ENCODE assay signal across 1 cellular context in the genomic region with DNA sequence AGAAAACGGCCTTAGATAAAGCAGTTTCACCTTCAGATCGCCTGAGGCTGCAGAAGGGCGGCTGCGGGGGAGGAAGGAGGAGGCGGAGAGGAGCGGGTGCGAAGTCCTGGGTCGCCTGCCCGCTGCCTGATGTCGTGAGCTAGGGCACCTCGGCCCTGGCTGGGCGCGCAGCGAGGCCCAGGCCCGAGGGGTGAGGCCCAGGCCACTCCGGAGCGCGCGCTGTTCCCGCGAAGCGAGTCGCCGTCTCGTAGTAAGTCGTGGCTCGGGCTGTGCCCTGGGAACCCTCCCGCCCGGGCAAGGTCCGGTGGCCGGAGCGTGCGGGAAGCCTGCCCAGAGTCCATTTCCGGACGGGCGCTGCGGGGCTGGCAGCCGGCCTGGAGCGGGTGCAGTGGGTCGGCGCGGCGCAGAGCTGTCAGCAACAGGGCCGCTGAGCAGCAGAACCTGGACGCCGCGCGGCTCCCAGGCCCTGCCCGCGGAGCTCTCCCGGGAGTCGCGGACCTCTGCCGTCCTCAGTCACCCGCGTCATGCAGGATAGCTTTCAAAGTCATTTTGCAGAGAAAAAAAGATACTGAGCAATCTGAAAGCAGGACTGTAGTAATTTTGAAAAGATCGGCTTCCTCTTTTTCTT.
A peak's percentile ranks its signal among the peaks of the same experiment; 100 is the strongest.
TF ChIP-seq lines count a peak whose summit lies in the region.

No MANE protein-coding gene starts in this region.

TF ChIP-seq in HepG2, 621 proteins besides CTCF, POLR2A, EP300 and RAD21 (continued from another document and continues in another):
- TF ChIP-seq, protein P1, sequence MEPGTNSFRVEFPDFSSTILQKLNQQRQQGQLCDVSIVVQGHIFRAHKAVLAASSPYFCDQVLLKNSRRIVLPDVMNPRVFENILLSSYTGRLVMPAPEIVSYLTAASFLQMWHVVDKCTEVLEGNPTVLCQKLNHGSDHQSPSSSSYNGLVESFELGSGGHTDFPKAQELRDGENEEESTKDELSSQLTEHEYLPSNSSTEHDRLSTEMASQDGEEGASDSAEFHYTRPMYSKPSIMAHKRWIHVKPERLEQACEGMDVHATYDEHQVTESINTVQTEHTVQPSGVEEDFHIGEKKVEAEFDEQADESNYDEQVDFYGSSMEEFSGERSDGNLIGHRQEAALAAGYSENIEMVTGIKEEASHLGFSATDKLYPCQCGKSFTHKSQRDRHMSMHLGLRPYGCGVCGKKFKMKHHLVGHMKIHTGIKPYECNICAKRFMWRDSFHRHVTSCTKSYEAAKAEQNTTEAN (CRISPR knock-in tag; conservative IDR thresholded peaks at IDR 0.05) = no peak
- TF ChIP-seq, protein P2, sequence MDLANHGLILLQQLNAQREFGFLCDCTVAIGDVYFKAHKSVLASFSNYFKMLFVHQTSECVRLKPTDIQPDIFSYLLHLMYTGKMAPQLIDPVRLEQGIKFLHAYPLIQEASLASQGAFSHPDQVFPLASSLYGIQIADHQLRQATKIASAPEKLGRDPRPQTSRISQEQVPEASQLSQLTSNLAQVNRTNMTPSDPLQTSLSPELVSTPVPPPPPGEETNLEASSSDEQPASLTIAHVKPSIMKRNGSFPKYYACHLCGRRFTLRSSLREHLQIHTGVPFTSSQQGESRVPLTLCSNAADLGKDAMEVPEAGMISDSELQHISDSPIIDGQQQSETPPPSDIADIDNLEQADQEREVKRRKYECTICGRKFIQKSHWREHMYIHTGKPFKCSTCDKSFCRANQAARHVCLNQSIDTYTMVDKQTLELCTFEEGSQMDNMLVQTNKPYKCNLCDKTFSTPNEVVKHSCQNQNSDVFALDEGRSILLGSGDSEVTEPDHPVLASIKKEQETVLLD (CRISPR knock-in tag; IDR thresholded peaks at IDR 0.05; ENCODE audit: low read depth) = no peak; the same call in 1 of the 2 replicates
- TF ChIP-seq, protein P3, sequence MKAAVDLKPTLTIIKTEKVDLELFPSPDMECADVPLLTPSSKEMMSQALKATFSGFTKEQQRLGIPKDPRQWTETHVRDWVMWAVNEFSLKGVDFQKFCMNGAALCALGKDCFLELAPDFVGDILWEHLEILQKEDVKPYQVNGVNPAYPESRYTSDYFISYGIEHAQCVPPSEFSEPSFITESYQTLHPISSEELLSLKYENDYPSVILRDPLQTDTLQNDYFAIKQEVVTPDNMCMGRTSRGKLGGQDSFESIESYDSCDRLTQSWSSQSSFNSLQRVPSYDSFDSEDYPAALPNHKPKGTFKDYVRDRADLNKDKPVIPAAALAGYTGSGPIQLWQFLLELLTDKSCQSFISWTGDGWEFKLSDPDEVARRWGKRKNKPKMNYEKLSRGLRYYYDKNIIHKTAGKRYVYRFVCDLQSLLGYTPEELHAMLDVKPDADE (CRISPR knock-in tag; IDR thresholded peaks at IDR 0.05) = no peak
- no peak for TF ChIP-seq ZFP37 (CRISPR knock-in tag; IDR thresholded peaks at IDR 0.05; ENCODE audit: borderline replicate concordance)
- TF ChIP-seq ZBTB38 (CRISPR knock-in tag; IDR thresholded peaks at IDR 0.05) = peak; percentile 53; the same call in 1 of the 2 replicates
- 0 out of 2 replicates have a peak, but pooled peaks have one; percentile 57 for TF ChIP-seq ZNF256 (CRISPR knock-in tag; conservative IDR thresholded peaks at IDR 0.05)
- TF ChIP-seq TOE1 (CRISPR knock-in tag; IDR thresholded peaks at IDR 0.05) = no peak
- 0 out of 2 replicates have a peak, but pooled peaks have one; percentile 38 for TF ChIP-seq ZNF775 (CRISPR knock-in tag; IDR thresholded peaks at IDR 0.05; ENCODE audit: borderline replicate concordance)
- TF ChIP-seq PPARG (CRISPR knock-in tag; conservative IDR thresholded peaks at IDR 0.05) = no peak
- TF ChIP-seq ZMYM2 (CRISPR knock-in tag; IDR thresholded peaks at IDR 0.05) = peak; percentile 71; the same call in 1 of the 2 replicates
- TF ChIP-seq SNAI1 (CRISPR knock-in tag; IDR thresholded peaks at IDR 0.05; ENCODE audit: borderline replicate concordance) = no peak
- no peak for TF ChIP-seq ZNF460 (CRISPR knock-in tag; IDR thresholded peaks at IDR 0.05; ENCODE audit: borderline replicate concordance)
- TF ChIP-seq ZNF383 (CRISPR knock-in tag; IDR thresholded peaks at IDR 0.05; ENCODE audit: borderline replicate concordance) = no peak
- TF ChIP-seq REXO4 (CRISPR knock-in tag; IDR thresholded peaks at IDR 0.05; ENCODE audit: borderline replicate concordance) = peak; percentile 82; the same call in 1 of the 2 replicates
- peak; percentile 56; the same call in 1 of the 2 replicates for TF ChIP-seq RXRA (CRISPR knock-in tag; IDR thresholded peaks at IDR 0.05)
- peak; percentile 71 for TF ChIP-seq ZNF883 (CRISPR knock-in tag; IDR thresholded peaks at IDR 0.05; ENCODE audit: not compliant biosample characterization)
- peak; percentile 73; the same call in 1 of the 2 replicates for TF ChIP-seq ZNF616 (CRISPR knock-in tag; IDR thresholded peaks at IDR 0.05; ENCODE audit: low read depth)
- TF ChIP-seq MIER3 (CRISPR knock-in tag; IDR thresholded peaks at IDR 0.05; ENCODE audit: borderline replicate concordance) = 0 out of 2 replicates have a peak, but pooled peaks have one; percentile 27
- TF ChIP-seq JUND (CRISPR knock-in tag; IDR thresholded peaks at IDR 0.05) = no peak
- no peak for TF ChIP-seq CREB1 (IDR thresholded peaks at IDR 0.05)
- no peak for TF ChIP-seq CREB1 (CRISPR knock-in tag; IDR thresholded peaks at IDR 0.05)
- peak; percentile 89 for TF ChIP-seq ZFP91 (CRISPR knock-in tag; IDR thresholded peaks at IDR 0.05; ENCODE audit: borderline replicate concordance)
- no peak for TF ChIP-seq ZNF382 (CRISPR knock-in tag; IDR thresholded peaks at IDR 0.05; ENCODE audit: borderline replicate concordance)
- TF ChIP-seq HNRNPLL (IDR thresholded peaks at IDR 0.05; ENCODE audit: low read depth, low read length, poor library complexity, severe bottlenecking) = peak; percentile 66
- TF ChIP-seq ISX (CRISPR knock-in tag; conservative IDR thresholded peaks at IDR 0.05) = 0 out of 2 replicates have a peak, but pooled peaks have one; percentile 32
- no peak for TF ChIP-seq GRHL1 (CRISPR knock-in tag; conservative IDR thresholded peaks at IDR 0.05)
- no peak for TF ChIP-seq FUBP1 (CRISPR knock-in tag; IDR thresholded peaks at IDR 0.05; ENCODE audit: borderline replicate concordance)
- no peak for TF ChIP-seq ADNP (CRISPR knock-in tag; IDR thresholded peaks at IDR 0.05)
- peak; percentile 74 for TF ChIP-seq ATF7-NPFF (CRISPR knock-in tag; IDR thresholded peaks at IDR 0.05; ENCODE audit: low read depth)
- TF ChIP-seq HNF1B (CRISPR knock-in tag; IDR thresholded peaks at IDR 0.05) = peak; percentile 73; the same call in 1 of the 2 replicates
- TF ChIP-seq ZNF430 (CRISPR knock-in tag; IDR thresholded peaks at IDR 0.05) = peak; percentile 84; the same call in 1 of the 2 replicates
- no peak for TF ChIP-seq DBP (CRISPR knock-in tag; IDR thresholded peaks at IDR 0.05; ENCODE audit: not compliant biosample characterization)
- peak; percentile 23; the same call in 1 of the 2 replicates for TF ChIP-seq KAT8 (CRISPR knock-in tag; IDR thresholded peaks at IDR 0.05)
- TF ChIP-seq NKX3-1 (CRISPR knock-in tag; IDR thresholded peaks at IDR 0.05) = peak; percentile 48; the same call in 1 of the 2 replicates
- TF ChIP-seq THAP11 (CRISPR knock-in tag; IDR thresholded peaks at IDR 0.05) = 0 out of 2 replicates have a peak, but pooled peaks have one; percentile 9
- TF ChIP-seq ZSCAN29 (CRISPR knock-in tag; conservative IDR thresholded peaks at IDR 0.05) = peak; percentile 17; the same call in 1 of the 2 replicates
- TF ChIP-seq KDM4B (CRISPR knock-in tag; IDR thresholded peaks at IDR 0.05) = no peak
- TF ChIP-seq ZNF337 (CRISPR knock-in tag; IDR thresholded peaks at IDR 0.05; ENCODE audit: borderline replicate concordance, low read depth) = no peak
- TF ChIP-seq ZNF512B (CRISPR knock-in tag; IDR thresholded peaks at IDR 0.05; ENCODE audit: borderline replicate concordance) = peak; percentile 25; the same call in 1 of the 2 replicates
- TF ChIP-seq, protein P4, sequence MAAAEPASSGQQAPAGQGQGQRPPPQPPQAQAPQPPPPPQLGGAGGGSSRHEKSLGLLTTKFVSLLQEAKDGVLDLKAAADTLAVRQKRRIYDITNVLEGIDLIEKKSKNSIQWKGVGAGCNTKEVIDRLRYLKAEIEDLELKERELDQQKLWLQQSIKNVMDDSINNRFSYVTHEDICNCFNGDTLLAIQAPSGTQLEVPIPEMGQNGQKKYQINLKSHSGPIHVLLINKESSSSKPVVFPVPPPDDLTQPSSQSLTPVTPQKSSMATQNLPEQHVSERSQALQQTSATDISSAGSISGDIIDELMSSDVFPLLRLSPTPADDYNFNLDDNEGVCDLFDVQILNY (CRISPR knock-in tag; conservative IDR thresholded peaks at IDR 0.05) = peak; percentile 50; the same call in 1 of the 2 replicates
- no peak for TF ChIP-seq PLRG1 (conservative IDR thresholded peaks at IDR 0.05)
- TF ChIP-seq JUN (CRISPR knock-in tag; IDR thresholded peaks at IDR 0.05) = no peak
